In genomic region chr9:133758228-133758627, GRCh38 we compare ENCODE assay signal across 1 cellular context.
TF ChIP-seq lines count a peak whose summit lies in the region.

No MANE protein-coding gene starts in this region.

TF ChIP-seq in HepG2, 621 proteins besides CTCF, POLR2A, EP300 and RAD21 (continued from another document):
- no peak for TF ChIP-seq ZGPAT (CRISPR knock-in tag; IDR thresholded peaks at IDR 0.05)
- no peak for TF ChIP-seq ZNF143 (CRISPR knock-in tag; IDR thresholded peaks at IDR 0.05)
- TF ChIP-seq, protein P1, sequence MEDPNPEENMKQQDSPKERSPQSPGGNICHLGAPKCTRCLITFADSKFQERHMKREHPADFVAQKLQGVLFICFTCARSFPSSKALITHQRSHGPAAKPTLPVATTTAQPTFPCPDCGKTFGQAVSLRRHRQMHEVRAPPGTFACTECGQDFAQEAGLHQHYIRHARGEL (CRISPR knock-in tag; IDR thresholded peaks at IDR 0.05): no peak
- TF ChIP-seq PATZ1 (CRISPR knock-in tag; IDR thresholded peaks at IDR 0.05): no peak
- no peak for TF ChIP-seq ZNF496 (CRISPR knock-in tag; IDR thresholded peaks at IDR 0.05; ENCODE audit: insufficient replicate concordance)
